Comparison of ENCODE assay signal across 11 cellular contexts in the genomic region with DNA sequence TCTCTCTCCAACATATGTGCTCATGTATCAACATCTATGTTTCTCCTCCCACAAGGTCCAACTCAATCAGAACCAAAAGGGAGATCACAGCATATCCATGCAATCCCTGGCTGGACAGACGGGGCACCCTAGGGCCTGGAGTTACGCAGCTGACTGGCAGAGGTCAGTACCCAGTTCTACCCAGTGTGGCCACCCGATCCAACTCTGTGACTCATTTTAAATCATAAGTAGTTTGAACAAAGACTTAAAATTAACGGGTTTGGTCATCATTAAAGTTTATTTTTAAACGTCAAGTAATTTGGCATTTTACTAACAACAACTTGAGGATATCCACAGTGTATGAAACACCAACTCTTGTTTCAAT. TPM values are rescaled to one million over a fixed set of nuclear protein-coding genes. Genes with fewer than 3 reads are reported as not detected.
A peak's percentile ranks its signal among the peaks of the same experiment; 100 is the strongest.
DNase-seq lines count a peak whose midpoint lies in the region; ATAC-seq and TF ChIP-seq lines count a peak whose summit lies in the region.
"Had no signal": no experiment of that assay in that cellular context is flagged by ENCODE, and none has a peak within 500 bp of the region (broad histone marks: within the 10 kb centered on the region; RNA-seq: fewer than 3 reads in every experiment).

No MANE protein-coding gene starts in this region.

- no peaks in the 10 kb centered on the region for H3K27me3 Mint-ChIP-seq in HFFc6 (ENCODE audit: insufficient read depth)
- H3K27me3 Mint-ChIP-seq in activated CD8-positive, alpha-beta T cell treated with anti-CD3 and anti-CD28 coated beads for 36 hours: no peaks in the 10 kb centered on the region

- H3K4me1 Mint-ChIP-seq in HFFc6 (ENCODE audit: low read depth): peaks cover 70% of the 10 kb centered on the region
- no peaks in the 10 kb centered on the region for H3K4me1 Mint-ChIP-seq in activated CD8-positive, alpha-beta T cell treated with anti-CD3 and anti-CD28 coated beads for 36 hours (ENCODE audit: low read depth)

- no peak overlapping the region for H3K4me3 ChIP-seq in astrocyte of the spinal cord (ENCODE audit: low read depth, low read length)
- H3K4me3 ChIP-seq in subcutaneous abdominal adipose tissue (ENCODE audit: low read depth in 1 of 5, low read length in 5 of 5): no peak overlapping the region

- H3K27ac Mint-ChIP-seq in HFFc6: peak overlapping the region; percentile 78
- no peak overlapping the region for H3K27ac Mint-ChIP-seq in activated CD8-positive, alpha-beta T cell treated with anti-CD3 and anti-CD28 coated beads for 36 hours

- H3K9ac ChIP-seq in subcutaneous abdominal adipose tissue (ENCODE audit: low read length in 5 of 5): peak overlapping the region in 2 of 5 donors; percentile 5 to 17

- intact Hi-C loops in activated CD8-positive, alpha-beta T cell treated with anti-CD3 and anti-CD28 coated beads for 36 hours (cut with micrococcal nuclease): no loop called here

- DNase-seq in HFFc6 (peak; percentile 34), astrocyte of the spinal cord (ENCODE audit: low read depth, low spot score) (peak; percentile 40), kidney tubule cell (ENCODE audit: low spot score) (peak; percentile 68), DMS114 treated with DMSO at 0.1 percent for 48 hours (lab: John Stamatoyannopoulos, UW; ENCODE audit: unreplicated experiment) (no peak), DMS53 treated with DMSO at 0.1 percent for 48 hours (lab: John Stamatoyannopoulos, UW; ENCODE audit: unreplicated experiment) (no peak)
- DNase-seq in activated CD8-positive, alpha-beta T cell treated with anti-CD3 and anti-CD28 coated beads for 36 hours: no peak
- DNase-seq: activated CD4-positive, alpha-beta T cell treated with anti-CD3 and anti-CD28 coated beads for 48 hours; cerebellar nuclear complex; NCI-H69 had no signal

- H3K36me3 ChIP-seq in subcutaneous abdominal adipose tissue (ENCODE audit: control insufficient read depth in 5 of 5, insufficient read depth in 5 of 5, low read length in 5 of 5): no peaks in the 10 kb centered on the region

- POLR2A ChIA-PET in activated CD8-positive, alpha-beta T cell treated with anti-CD3 and anti-CD28 coated beads for 36 hours (lab: Charles Lee): no interaction called here

- no peaks in the 10 kb centered on the region for H3K27me3 ChIP-seq in subcutaneous abdominal adipose tissue (ENCODE audit: control insufficient read depth in 5 of 5, insufficient read depth in 4 of 5, low read length in 5 of 5)

- H3K4me1 ChIP-seq in subcutaneous abdominal adipose tissue (ENCODE audit: control insufficient read depth in 5 of 5, insufficient read depth in 5 of 5, low read length in 5 of 5): peaks cover 0 to 38% (median 26%) of the 10 kb centered on the region in 5 donors

- no peaks in the 10 kb centered on the region for H3K9me3 ChIP-seq in subcutaneous abdominal adipose tissue (ENCODE audit: control insufficient read depth in 5 of 5, low read length in 5 of 5)

- CTCF ChIA-PET in activated CD8-positive, alpha-beta T cell treated with anti-CD3 and anti-CD28 coated beads for 36 hours (lab: Charles Lee): no interaction called here

- H3K27ac ChIP-seq in subcutaneous abdominal adipose tissue (ENCODE audit: low read depth, low read length): peak overlapping the region; percentile 88

- TF ChIP-seq CTCF in HFFc6 (IDR thresholded peaks at IDR 0.05): peak; percentile 28; the same call in 1 of the 2 replicates
- no peak for TF ChIP-seq CTCF in astrocyte of the spinal cord (IDR thresholded peaks at IDR 0.05; ENCODE audit: low read depth, low read length)
- no peak for TF ChIP-seq CTCF in activated CD8-positive, alpha-beta T cell treated with anti-CD3 and anti-CD28 coated beads for 36 hours (IDR thresholded peaks at IDR 0.05)

- H3K9me3 Mint-ChIP-seq in HFFc6: no peaks in the 10 kb centered on the region
- H3K9me3 Mint-ChIP-seq in activated CD8-positive, alpha-beta T cell treated with anti-CD3 and anti-CD28 coated beads for 36 hours: no peaks in the 10 kb centered on the region

- H3K4me3 Mint-ChIP-seq in HFFc6: peak overlapping the region; percentile 83
- H3K4me3 Mint-ChIP-seq in activated CD8-positive, alpha-beta T cell treated with anti-CD3 and anti-CD28 coated beads for 36 hours: no peak overlapping the region

- in situ Hi-C loops in astrocyte of the spinal cord (cut with HindIII; ENCODE audit: low sequenced_read_pairs): no loop called here

- no peak for ATAC-seq in activated CD8-positive, alpha-beta T cell treated with anti-CD3 and anti-CD28 coated beads for 36 hours
- no peak for ATAC-seq in GM21737 (IDR thresholded peaks at IDR 0.05; ENCODE audit: unreplicated experiment)

- peaks cover 19% of the 10 kb centered on the region for H3K36me3 Mint-ChIP-seq in HFFc6 (ENCODE audit: low read depth)
- H3K36me3 Mint-ChIP-seq in activated CD8-positive, alpha-beta T cell treated with anti-CD3 and anti-CD28 coated beads for 36 hours (ENCODE audit: low read depth): no peaks in the 10 kb centered on the region

RNA-seq across cellular contexts. Expression of a gene that starts 59.5 kb away (rescaled TPM):
- total RNA-seq in HFFc6 (2021; fragmentation: NEBNext Ultra II Directional; extraction: Animal tissue kit (Norgen Biotek cat#: 25700)): 10 to 100 TPM; 32.4 to 45.5 (median 35.8) TPM
- total RNA-seq in activated CD8-positive, alpha-beta T cell treated with anti-CD3 and anti-CD28 coated beads for 36 hours: 1 to 10 TPM in 1 of 2 experiments, under 1 TPM in 1; 0.89 to 2.3 TPM

Comparison
In these comparisons a context has a peak if more than half of its experiments do, and no peak if none do; other contexts are left out.
1. DNase-seq: peak in HFFc6 (single experiment), astrocyte of the spinal cord (single experiment) and kidney tubule cell (single experiment); none in DMS114 treated with DMSO at 0.1 percent for 48 hours (single experiment), activated CD8-positive, alpha-beta T cell treated with anti-CD3 and anti-CD28 coated beads for 36 hours (single experiment) and DMS53 treated with DMSO at 0.1 percent for 48 hours (single experiment).
2. RNA of a gene that starts 59.5 kb away (total RNA-seq): 32.4 to 45.5 TPM in HFFc6; 0.89 to 2.3 TPM in activated CD8-positive, alpha-beta T cell treated with anti-CD3 and anti-CD28 coated beads for 36 hours; every median in the first group is over 10 times any median in the second.